ENCODE assay signal across 1 cellular context in the genomic region with DNA sequence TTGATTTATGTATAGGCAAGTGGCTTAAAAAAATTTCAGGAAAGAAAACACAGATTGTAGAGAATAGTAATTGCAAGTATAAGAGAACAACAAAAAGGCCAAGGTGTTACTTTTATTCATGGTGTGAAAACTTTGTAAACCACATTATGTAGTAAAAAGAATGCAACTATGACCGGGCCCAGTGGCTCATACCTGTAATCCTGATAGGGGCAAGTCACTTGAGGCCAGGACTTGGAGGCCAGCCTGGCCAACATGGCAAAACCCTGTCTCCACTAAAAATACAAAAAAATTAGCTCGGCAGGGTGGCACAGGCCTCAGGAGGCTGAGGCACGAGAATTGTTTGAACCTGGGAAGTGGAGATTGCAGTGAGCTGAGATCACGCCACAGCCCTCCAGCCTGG.
TF ChIP-seq lines count a peak whose summit lies in the region.

No MANE protein-coding gene starts in this region.

TF ChIP-seq in IMR-90, 13 proteins besides CTCF, POLR2A, EP300 and RAD21 (continued from another document):
- TF ChIP-seq, protein P1, sequence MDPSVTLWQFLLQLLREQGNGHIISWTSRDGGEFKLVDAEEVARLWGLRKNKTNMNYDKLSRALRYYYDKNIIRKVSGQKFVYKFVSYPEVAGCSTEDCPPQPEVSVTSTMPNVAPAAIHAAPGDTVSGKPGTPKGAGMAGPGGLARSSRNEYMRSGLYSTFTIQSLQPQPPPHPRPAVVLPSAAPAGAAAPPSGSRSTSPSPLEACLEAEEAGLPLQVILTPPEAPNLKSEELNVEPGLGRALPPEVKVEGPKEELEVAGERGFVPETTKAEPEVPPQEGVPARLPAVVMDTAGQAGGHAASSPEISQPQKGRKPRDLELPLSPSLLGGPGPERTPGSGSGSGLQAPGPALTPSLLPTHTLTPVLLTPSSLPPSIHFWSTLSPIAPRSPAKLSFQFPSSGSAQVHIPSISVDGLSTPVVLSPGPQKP (IDR thresholded peaks at IDR 0.05; ENCODE audit: borderline replicate concordance, low read depth, low read length) = no peak
- no peak for TF ChIP-seq MAZ (IDR thresholded peaks at IDR 0.05; ENCODE audit: borderline replicate concordance, low read depth, low read length)
- no peak for TF ChIP-seq CEBPB (IDR thresholded peaks at IDR 0.05; ENCODE audit: low read depth, low read length)
